Comparison of ENCODE assay signal across 8 cellular contexts in the genomic region with DNA sequence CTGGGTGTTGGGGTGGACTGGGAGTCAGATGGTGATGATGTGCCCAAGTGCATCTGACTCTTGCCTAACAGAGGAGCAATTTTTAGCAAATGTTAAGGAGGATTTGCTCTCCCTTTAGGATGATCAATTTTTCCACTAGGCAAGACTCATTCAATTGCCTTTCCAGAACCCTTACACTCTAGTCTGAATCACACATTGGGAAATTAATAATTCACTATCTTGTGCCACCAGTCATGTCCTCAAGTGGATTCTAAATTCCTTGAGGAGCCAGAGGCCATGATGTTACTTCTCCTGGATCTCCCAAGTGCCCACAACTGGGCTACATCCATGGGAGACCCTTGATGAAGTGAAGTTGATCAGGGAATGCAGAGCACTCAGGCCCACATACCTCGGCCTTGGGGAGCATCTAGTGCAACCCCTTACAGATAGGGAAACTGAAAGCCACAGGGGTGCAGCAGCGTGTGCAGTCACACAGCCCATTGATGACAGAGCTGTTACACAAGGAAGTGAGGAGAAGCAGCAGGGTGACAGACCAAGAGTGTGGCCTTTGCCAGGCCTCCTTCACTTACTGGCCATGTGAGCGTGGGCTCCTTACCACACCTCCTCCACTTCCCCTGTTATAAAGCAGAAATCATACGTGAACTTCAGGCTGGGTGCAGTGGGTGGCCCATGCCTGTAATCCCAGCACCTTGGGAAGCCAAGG.
DNase-seq lines count a peak whose midpoint lies in the region; ATAC-seq and TF ChIP-seq lines count a peak whose summit lies in the region.

No MANE protein-coding gene starts in this region.

- no peak for TF ChIP-seq EP300 in ovary (IDR thresholded peaks at IDR 0.05)

- no peaks in the 10 kb centered on the region for H3K27me3 ChIP-seq in DND-41 (ENCODE audit: insufficient read depth, low read length, poor library complexity)
- H3K27me3 ChIP-seq in WERI-Rb-1 (ENCODE audit: insufficient read depth, low read depth, severe bottlenecking): no peaks in the 10 kb centered on the region
- no peaks in the 10 kb centered on the region for H3K27me3 ChIP-seq in ovary

- H3K36me3 Mint-ChIP-seq in dendritic cell treated with granulocyte-macrophage colony-stimulating factor and Interleukin-4, amounts not matched to agents 40 ng/mL and 50 ng/mL, for 4 days (ENCODE audit: low read depth): no peaks in the 10 kb centered on the region

- WGBS in ovary, 3 donors: 86 to 96% (median 88%) methylated on average over 4 of the region's 4 CpGs

- no peak for TF ChIP-seq POLR2A in ovary (IDR thresholded peaks at IDR 0.05)

- DNase-seq in DND-41 (no peak), DMS114 treated with DMSO at 0.1 percent for 48 hours (lab: John Stamatoyannopoulos, UW; ENCODE audit: unreplicated experiment) (no peak), WERI-Rb-1 (no peak), ovary (no peak), COR-L47 (lab: John Stamatoyannopoulos, UW) (no peak)

- no peak overlapping the region for H2AFZ ChIP-seq in DND-41 (ENCODE audit: low read depth, low read length)

- H3K27ac Mint-ChIP-seq in dendritic cell treated with granulocyte-macrophage colony-stimulating factor and Interleukin-4, amounts not matched to agents 40 ng/mL and 50 ng/mL, for 4 days: peak overlapping the region; percentile 81

- no peak for TF ChIP-seq CTCF in DND-41 (IDR thresholded peaks at IDR 0.05; ENCODE audit: borderline replicate concordance, extremely low read depth, low read length, poor library complexity, severe bottlenecking)
- TF ChIP-seq CTCF in WERI-Rb-1 (IDR thresholded peaks at IDR 0.05; ENCODE audit: low read depth, low read length): no peak
- no peak for TF ChIP-seq CTCF in ovary (IDR thresholded peaks at IDR 0.05)

- peaks cover 16% of the 10 kb centered on the region for H3K4me1 ChIP-seq in DND-41 (ENCODE audit: insufficient read depth, low read length)
- no peaks in the 10 kb centered on the region for H3K4me1 ChIP-seq in ovary (ENCODE audit: insufficient read depth)

- H3K9ac ChIP-seq in DND-41 (ENCODE audit: low read depth, low read length): no peak overlapping the region

- ATAC-seq in DND-41 (ENCODE audit: insufficient read depth, low read depth) (peak; percentile 53), GM19397 (IDR thresholded peaks at IDR 0.05; ENCODE audit: unreplicated experiment) (peak; percentile 99), HG03175 (IDR thresholded peaks at IDR 0.05; ENCODE audit: unreplicated experiment) (peak; percentile 100)

- H3K4me1 Mint-ChIP-seq in dendritic cell treated with granulocyte-macrophage colony-stimulating factor and Interleukin-4, amounts not matched to agents 40 ng/mL and 50 ng/mL, for 4 days (ENCODE audit: low read depth): peaks cover 68% of the 10 kb centered on the region

- peaks cover 2% of the 10 kb centered on the region for H3K27me3 Mint-ChIP-seq in dendritic cell treated with granulocyte-macrophage colony-stimulating factor and Interleukin-4, amounts not matched to agents 40 ng/mL and 50 ng/mL, for 4 days

- H3K4me2 ChIP-seq in DND-41 (ENCODE audit: insufficient read depth, low read length): no peak overlapping the region

- no peaks in the 10 kb centered on the region for H4K20me1 ChIP-seq in DND-41 (ENCODE audit: insufficient read depth, low read length)

- no peak overlapping the region for H3K27ac ChIP-seq in DND-41 (ENCODE audit: low read length)
- H3K27ac ChIP-seq in WERI-Rb-1: no peak overlapping the region
- H3K27ac ChIP-seq in ovary: no peak overlapping the region

- H3K4me3 ChIP-seq in DND-41 (ENCODE audit: low read depth in 1 of 2, low read length in 2 of 2) (no peak overlapping the region), WERI-Rb-1 (ENCODE audit: low read depth, low read length) (no peak overlapping the region), ovary (no peak overlapping the region)

- H3K79me2 ChIP-seq in DND-41 (ENCODE audit: insufficient read depth, low read length): no peaks in the 10 kb centered on the region

- no peak overlapping the region for H3K4me3 Mint-ChIP-seq in dendritic cell treated with granulocyte-macrophage colony-stimulating factor and Interleukin-4, amounts not matched to agents 40 ng/mL and 50 ng/mL, for 4 days

- intact Hi-C loops in dendritic cell treated with granulocyte-macrophage colony-stimulating factor and Interleukin-4, amounts not matched to agents 40 ng/mL and 50 ng/mL, for 4 days (cut with micrococcal nuclease): no loop called here
- intact Hi-C loops in ovary (cut with DNase I): no loop called here

- H3K36me3 ChIP-seq in DND-41 (ENCODE audit: insufficient read depth, low read length) (no peaks in the 10 kb centered on the region), WERI-Rb-1 (no peaks in the 10 kb centered on the region), ovary (no peaks in the 10 kb centered on the region)

- H3K9me3 ChIP-seq in DND-41 (ENCODE audit: insufficient read depth, low read length, severe bottlenecking): no peaks in the 10 kb centered on the region
- no peaks in the 10 kb centered on the region for H3K9me3 ChIP-seq in WERI-Rb-1 (ENCODE audit: severe bottlenecking)
- H3K9me3 ChIP-seq in ovary: no peaks in the 10 kb centered on the region

- no peaks in the 10 kb centered on the region for H3K9me3 Mint-ChIP-seq in dendritic cell treated with granulocyte-macrophage colony-stimulating factor and Interleukin-4, amounts not matched to agents 40 ng/mL and 50 ng/mL, for 4 days
